8 cellular contexts compared by ENCODE assay signal in genomic region chr1:212034516-212035122, GRCh38. TPM values are rescaled to one million over a fixed set of nuclear protein-coding genes. Genes with fewer than 3 reads are reported as not detected.
DNase-seq lines count a peak whose midpoint lies in the region; ATAC-seq and TF ChIP-seq lines count a peak whose summit lies in the region.

No MANE protein-coding gene starts in this region.

- intact Hi-C loops in right cardiac atrium (cut with DNase I): no loop called here
- intact Hi-C loops in posterior vena cava (cut with DNase I): loop anchor here in 1 of 2 donors (5.0 kb wide), 1 partner anchor 1682 kb away; no protein-coding TSS in a partner anchor

- H3K4me3 ChIP-seq in right cardiac atrium (ENCODE audit: low read length) (peak overlapping the region; percentile 74), smooth muscle cell (peak overlapping the region; percentile 86)

- H3F3A ChIP-seq in smooth muscle cell (ENCODE audit: low read depth): no peaks in the 10 kb centered on the region

- peak overlapping the region; percentile 85 for H3K27ac Mint-ChIP-seq in activated CD4-positive, alpha-beta memory T cell treated with anti-CD3 and anti-CD28 coated beads, Interleukin-2, amount 10 ng/mL, durations not matched to agents 7 days and 5 days

- no peaks in the 10 kb centered on the region for H3K9me3 Mint-ChIP-seq in activated CD4-positive, alpha-beta memory T cell treated with anti-CD3 and anti-CD28 coated beads, Interleukin-2, amount 10 ng/mL, durations not matched to agents 7 days and 5 days

- CTCF ChIA-PET in activated CD4-positive, alpha-beta memory T cell treated with anti-CD3 and anti-CD28 coated beads, Interleukin-2, amount 10 ng/mL, durations not matched to agents 7 days and 5 days (lab: Charles Lee): interaction anchor here (0.6 to 4.0 kb wide), 41 partner anchors 9 to 533 kb away, joined by 3 to 49 read pairs (median 5); partner anchors contain the start of genes NEK2, PACC1 and SLC30A1

- peaks cover 64% of the 10 kb centered on the region for H3K4me1 Mint-ChIP-seq in activated CD4-positive, alpha-beta memory T cell treated with anti-CD3 and anti-CD28 coated beads, Interleukin-2, amount 10 ng/mL, durations not matched to agents 7 days and 5 days

- H3K4me2 ChIP-seq in smooth muscle cell: peak overlapping the region; percentile 85

- H3K36me3 Mint-ChIP-seq in activated CD4-positive, alpha-beta memory T cell treated with anti-CD3 and anti-CD28 coated beads, Interleukin-2, amount 10 ng/mL, durations not matched to agents 7 days and 5 days (ENCODE audit: low read depth): peaks cover 50% of the 10 kb centered on the region

- no peaks in the 10 kb centered on the region for H3K9me3 ChIP-seq in right cardiac atrium (ENCODE audit: control insufficient read depth, low read length)
- H3K9me3 ChIP-seq in smooth muscle cell (replicated peaks; ENCODE audit: low read depth): no peaks in the 10 kb centered on the region

- WGBS in right cardiac atrium: 2% methylated on average over 13 of the region's 13 CpGs
- 11% methylated on average over 13 of the region's 13 CpGs for WGBS in smooth muscle cell (ENCODE audit: low lambda C conversion rate)

- peak overlapping the region; percentile 30 for H3K9ac ChIP-seq in smooth muscle cell (ENCODE audit: low read depth)

- H3K4me1 ChIP-seq in right cardiac atrium (ENCODE audit: control insufficient read depth, insufficient read depth, low read length): no peaks in the 10 kb centered on the region
- H3K4me1 ChIP-seq in smooth muscle cell (ENCODE audit: low read depth): peaks cover 28% of the 10 kb centered on the region

- DNase-seq in activated CD4-positive, alpha-beta memory T cell treated with anti-CD3 and anti-CD28 coated beads, Interleukin-2, amount 10 ng/mL, durations not matched to agents 7 days and 5 days: no peak
- peak in 1 of 3 donors; percentile 30 for DNase-seq in right cardiac atrium
- no peak for DNase-seq in smooth muscle cell (lab: John Stamatoyannopoulos, UW; ENCODE audit: unreplicated experiment)
- DNase-seq in AML-193 (lab: John Stamatoyannopoulos, UW): no peak
- no peak for DNase-seq in posterior vena cava (ENCODE audit: low spot score)
- DNase-seq in NAMALWA (ENCODE audit: low spot score): no peak

- H3K79me2 ChIP-seq in smooth muscle cell (ENCODE audit: low read depth): peaks cover 64% of the 10 kb centered on the region

- peak overlapping the region; percentile 44 for H2AFZ ChIP-seq in smooth muscle cell (ENCODE audit: low read depth)

- peak overlapping the region; percentile 98 for H3K4me3 Mint-ChIP-seq in activated CD4-positive, alpha-beta memory T cell treated with anti-CD3 and anti-CD28 coated beads, Interleukin-2, amount 10 ng/mL, durations not matched to agents 7 days and 5 days

- no peaks in the 10 kb centered on the region for H3K36me3 ChIP-seq in smooth muscle cell (ENCODE audit: low read depth)

- H3K27ac ChIP-seq in right cardiac atrium (ENCODE audit: low read length): peak overlapping the region; percentile 98
- H3K27ac ChIP-seq in smooth muscle cell (ENCODE audit: low read depth): peak overlapping the region; percentile 62

- TF ChIP-seq CTCF in smooth muscle cell (IDR thresholded peaks at IDR 0.05; ENCODE audit: borderline replicate concordance, insufficient read depth, poor library complexity, severe bottlenecking): no peak

- no peaks in the 10 kb centered on the region for H3K27me3 Mint-ChIP-seq in activated CD4-positive, alpha-beta memory T cell treated with anti-CD3 and anti-CD28 coated beads, Interleukin-2, amount 10 ng/mL, durations not matched to agents 7 days and 5 days

- peaks cover 11% of the 10 kb centered on the region for H4K20me1 ChIP-seq in smooth muscle cell (ENCODE audit: low read depth)

- H3K27me3 ChIP-seq in right cardiac atrium (ENCODE audit: control insufficient read depth, insufficient read depth): no peaks in the 10 kb centered on the region
- H3K27me3 ChIP-seq in smooth muscle cell (ENCODE audit: low read depth): no peaks in the 10 kb centered on the region

- POLR2A ChIA-PET in activated CD4-positive, alpha-beta memory T cell treated with anti-CD3 and anti-CD28 coated beads, Interleukin-2, amount 10 ng/mL, durations not matched to agents 7 days and 5 days (lab: Charles Lee): interaction anchor here (1.0 to 4.0 kb wide), 23 partner anchors 11 to 456 kb away, joined by 3 to 43 read pairs (median 5); partner anchors contain the start of genes NEK2 and SLC30A1

- peak; percentile 2 for ATAC-seq in GM18861 (IDR thresholded peaks at IDR 0.05; ENCODE audit: unreplicated experiment)
- ATAC-seq in HG02798 (IDR thresholded peaks at IDR 0.05; ENCODE audit: poor library complexity, unreplicated experiment): peak; percentile 2
- peak; percentile 19 to 31 for ATAC-seq in right cardiac atrium

RNA-seq across cellular contexts. Expression of gene INTS7, which starts 0.7 kb away (rescaled TPM):
- 10 to 100 TPM; 28.4 to 28.8 TPM for total RNA-seq in activated CD4-positive, alpha-beta memory T cell treated with anti-CD3 and anti-CD28 coated beads, Interleukin-2, amount 10 ng/mL, durations not matched to agents 7 days and 5 days
- total RNA-seq in right cardiac atrium: 10 to 100 TPM in 1 of 4 donors, 1 to 10 TPM in 3; 7.0 to 12.2 (median 8.2) TPM
- 3.6 TPM for polyA plus RNA-seq in right cardiac atrium
- total RNA-seq in smooth muscle cell: 7.6 and 9.5 TPM in 2 replicates
- 5.9 and 8.2 TPM in 2 replicates for polyA plus RNA-seq in smooth muscle cell
- 1 to 10 TPM; 8.9 to 9.6 TPM for total RNA-seq in posterior vena cava

RNA-seq across cellular contexts. Expression of gene DTL, which starts 0.9 kb away (rescaled TPM):
- total RNA-seq in activated CD4-positive, alpha-beta memory T cell treated with anti-CD3 and anti-CD28 coated beads, Interleukin-2, amount 10 ng/mL, durations not matched to agents 7 days and 5 days: 10 to 100 TPM; 59.6 to 60.7 TPM
- total RNA-seq in right cardiac atrium: under 1 TPM; 0.14 to 0.85 (median 0.46) TPM
- polyA plus RNA-seq in right cardiac atrium: 0.09 TPM
- 8.6 and 12.7 TPM in 2 replicates for total RNA-seq in smooth muscle cell
- polyA plus RNA-seq in smooth muscle cell: 7.6 and 9.7 TPM in 2 replicates
- 1 to 10 TPM in 1 of 2 donors, under 1 TPM in 1; 0.74 to 1.2 TPM for total RNA-seq in posterior vena cava
